Comparison of ENCODE assay signal across 8 cellular contexts in the genomic region with DNA sequence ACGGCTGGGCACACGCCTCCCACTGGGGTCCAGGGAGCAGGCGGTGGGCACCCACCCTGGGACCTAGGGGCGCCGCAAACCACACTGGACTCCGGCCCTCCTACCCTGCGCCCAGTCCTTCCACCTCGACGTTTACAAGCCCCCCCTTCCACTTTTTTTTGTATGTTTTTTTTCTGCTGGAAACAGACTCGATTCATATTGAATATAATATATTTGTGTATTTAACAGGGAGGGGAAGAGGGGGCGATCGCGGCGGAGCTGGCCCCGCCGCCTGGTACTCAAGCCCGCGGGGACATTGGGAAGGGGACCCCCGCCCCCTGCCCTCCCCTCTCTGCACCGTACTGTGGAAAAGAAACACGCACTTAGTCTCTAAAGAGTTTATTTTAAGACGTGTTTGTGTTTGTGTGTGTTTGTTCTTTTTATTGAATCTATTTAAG. TPM values are rescaled to one million over a fixed set of nuclear protein-coding genes. Genes with fewer than 3 reads are reported as not detected.
A peak's percentile ranks its signal among the peaks of the same experiment; 100 is the strongest.
DNase-seq lines count a peak whose midpoint lies in the region; ATAC-seq, FAIRE-seq and TF ChIP-seq lines count a peak whose summit lies in the region.

No MANE protein-coding gene starts in this region.

- H3K4me1 ChIP-seq in mesenchymal stem cell (ENCODE audit: control insufficient read depth, insufficient read depth, low read depth, low read length) = peaks cover 38% of the 10 kb centered on the region
- H3K4me1 ChIP-seq in aorta (ENCODE audit: control insufficient read depth in 1 of 2, insufficient read depth in 2 of 2, low read length in 2 of 2) = no peaks in the 10 kb centered on the region

- no peak overlapping the region for H2AFZ ChIP-seq in mesenchymal stem cell (ENCODE audit: low read depth, low read length)

- peak overlapping the region in 1 of 2 experiments; percentile 45 for H2BK12ac ChIP-seq in mesenchymal stem cell (ENCODE audit: low read length in 2 of 2)

- intact Hi-C loops in aorta (cut with DNase I) = loop anchor here (5.0 to 10.0 kb wide), 3 partner anchors 359 to 1256 kb away; a partner anchor contains a TSS

- no peak for TF ChIP-seq CTCF in astrocyte of the spinal cord (IDR thresholded peaks at IDR 0.05; ENCODE audit: low read depth, low read length)

- H3K23ac ChIP-seq in mesenchymal stem cell (ENCODE audit: low read length in 2 of 2) = peak overlapping the region in 1 of 2 experiments; percentile 98

- no peaks in the 10 kb centered on the region for H3K9me3 ChIP-seq in mesenchymal stem cell (ENCODE audit: control insufficient read depth, low read length)
- H3K9me3 ChIP-seq in aorta (ENCODE audit: control insufficient read depth, low read length) = no peaks in the 10 kb centered on the region

- H2BK15ac ChIP-seq in mesenchymal stem cell (ENCODE audit: low read depth, poor library complexity, severe bottlenecking) = no peak overlapping the region

- ATAC-seq in aorta (ENCODE audit: low FRiP score) = no peak

- H2AK5ac ChIP-seq in mesenchymal stem cell (ENCODE audit: low read length, severe bottlenecking) = peak overlapping the region; percentile 26

- H2BK5ac ChIP-seq in mesenchymal stem cell (ENCODE audit: low read depth, low read length, poor library complexity, severe bottlenecking) = peak overlapping the region; percentile 93

- in situ Hi-C loops in astrocyte of the spinal cord (cut with HindIII; ENCODE audit: low sequenced_read_pairs) = no loop called here

- peak overlapping the region; percentile 30 for H4K91ac ChIP-seq in mesenchymal stem cell (ENCODE audit: low read length)

- peak; percentile 27 for DNase-seq in stimulated activated CD4-positive, alpha-beta T cell treated with anti-CD3 and anti-CD28 coated beads, Interleukin-15, amount 100 ng/mL, for 24 hours
- no peak for DNase-seq in stimulated activated CD4-positive, alpha-beta T cell treated with anti-CD3 and anti-CD28 coated beads, Interleukin-4, amount 100 ng/mL, for 4 hours
- no peak for DNase-seq in astrocyte of the spinal cord (ENCODE audit: low read depth, low spot score)
- no peak for DNase-seq in mesenchymal stem cell
- no peak for DNase-seq in aorta
- no peak for DNase-seq in HTR-8/SVneo (ENCODE audit: insufficient read length, low spot score)
- DNase-seq in NCI-H2029 treated with DMSO at 0.1 percent for 48 hours (lab: John Stamatoyannopoulos, UW) = no peak
- no peak for DNase-seq in HK-2 (ENCODE audit: unreplicated experiment)

- H3K36me3 ChIP-seq in mesenchymal stem cell (ENCODE audit: control insufficient read depth in 1 of 2, insufficient read depth in 2 of 2, low read depth in 1 of 2, low read length in 2 of 2) = peaks cover 0 to 10% of the 10 kb centered on the region in 2 experiments
- H3K36me3 ChIP-seq in aorta (ENCODE audit: control insufficient read depth in 1 of 2, insufficient read depth in 2 of 2, low read length in 1 of 2) = no peaks in the 10 kb centered on the region

- FAIRE-seq in HTR-8/SVneo (lab: Jason Lieb, UNC) = no peak

- peak overlapping the region in 1 of 2 experiments; percentile 75 for H3K4ac ChIP-seq in mesenchymal stem cell (ENCODE audit: low read depth in 1 of 2, low read length in 2 of 2)

- H3K27me3 ChIP-seq in mesenchymal stem cell (ENCODE audit: control insufficient read depth in 1 of 2, insufficient read depth in 1 of 2, low read length in 2 of 2) (no peaks in the 10 kb centered on the region), aorta (ENCODE audit: control insufficient read depth in 1 of 2, insufficient read depth in 2 of 2, low read length in 1 of 2) (peaks cover 0 to 4% of the 10 kb centered on the region in 2 donors)

- H3K9ac ChIP-seq in mesenchymal stem cell (ENCODE audit: low read length) = peak overlapping the region; percentile 99

- peak overlapping the region; percentile 8 for H2BK120ac ChIP-seq in mesenchymal stem cell (ENCODE audit: low read depth, low read length)

- peak overlapping the region; percentile 16 for H4K8ac ChIP-seq in mesenchymal stem cell (ENCODE audit: low read length)

- H3K4me3 ChIP-seq in astrocyte of the spinal cord (ENCODE audit: low read depth, low read length) (peak overlapping the region; percentile 99), mesenchymal stem cell (ENCODE audit: insufficient read depth in 1 of 2, low read depth in 1 of 2, low read length in 2 of 2) (peak overlapping the region; percentile 86 to 99), aorta (ENCODE audit: low read length in 2 of 2) (peak overlapping the region; percentile 70 to 73)

- peak overlapping the region; percentile 9 to 100 for H3K14ac ChIP-seq in mesenchymal stem cell (ENCODE audit: low read length in 2 of 2)

- 0% methylated on average over 11 of the region's 22 CpGs for WGBS in mesenchymal stem cell
- WGBS in aorta, 2 donors = 0 to 1% methylated on average over 21 to 22 of the region's 22 CpGs

- H3K27ac ChIP-seq in mesenchymal stem cell (ENCODE audit: low read length, poor library complexity, severe bottlenecking) (peak overlapping the region; percentile 83), aorta (ENCODE audit: low read depth in 1 of 2, low read length in 2 of 2) (peak overlapping the region; percentile 64 to 86)

- peak overlapping the region; percentile 95 for H3K4me2 ChIP-seq in mesenchymal stem cell (ENCODE audit: low read length, poor library complexity, severe bottlenecking)

- no peaks in the 10 kb centered on the region for H3K79me1 ChIP-seq in mesenchymal stem cell (replicated peaks; ENCODE audit: low read length, poor library complexity, severe bottlenecking)

- H3K18ac ChIP-seq in mesenchymal stem cell (ENCODE audit: low read depth in 1 of 2, low read length in 2 of 2) = peak overlapping the region; percentile 97 to 99

RNA-seq across cellular contexts. Expression of a gene that starts 1.6 kb away (rescaled TPM):
- polyA plus RNA-seq in mesenchymal stem cell (2013, experiment 1 of 2) = 273 TPM
- polyA plus RNA-seq in mesenchymal stem cell (2013, experiment 2 of 2) = 264 TPM
- 100 to 1,000 TPM; 250 to 609 TPM for total RNA-seq in aorta
- polyA plus RNA-seq in aorta = 100 to 1,000 TPM in 1 of 2 donors, 10 to 100 TPM in 1; 97.0 to 623 TPM

RNA-seq across cellular contexts. Expression of a gene that starts 8.7 kb away (rescaled TPM):
- polyA plus RNA-seq in mesenchymal stem cell (2013, experiment 1 of 2) = 139 TPM
- 142 TPM for polyA plus RNA-seq in mesenchymal stem cell (2013, experiment 2 of 2)
- total RNA-seq in aorta = 100 to 1,000 TPM in 1 of 2 donors, 10 to 100 TPM in 1; 90.5 to 118 TPM
- polyA plus RNA-seq in aorta = 100 to 1,000 TPM; 151 to 202 TPM

RNA-seq across cellular contexts. Expression of a gene that starts 9.0 kb away (rescaled TPM):
- 4.3 TPM for polyA plus RNA-seq in mesenchymal stem cell (2013, experiment 1 of 2)
- polyA plus RNA-seq in mesenchymal stem cell (2013, experiment 2 of 2) = 4.1 TPM
- 1 to 10 TPM in 1 of 2 donors, not detected in 1; 1.2 TPM for total RNA-seq in aorta
- polyA plus RNA-seq in aorta = 1 to 10 TPM in 1 of 2 donors, not detected in 1; 2.5 TPM

RNA-seq across cellular contexts. Expression of a gene that starts 13.5 kb away (rescaled TPM):
- 2.8 TPM for polyA plus RNA-seq in mesenchymal stem cell (2013, experiment 1 of 2)
- polyA plus RNA-seq in mesenchymal stem cell (2013, experiment 2 of 2) = 2.9 TPM
- 1 to 10 TPM; 2.9 to 7.2 TPM for total RNA-seq in aorta
- polyA plus RNA-seq in aorta = 1 to 10 TPM; 1.6 to 3.3 TPM

RNA-seq across cellular contexts. Expression of a gene that starts 17.5 kb away (rescaled TPM):
- 10.8 TPM for polyA plus RNA-seq in mesenchymal stem cell (2013, experiment 1 of 2)
- polyA plus RNA-seq in mesenchymal stem cell (2013, experiment 2 of 2) = 10.4 TPM
- 10 to 100 TPM; 28.5 to 45.5 TPM for total RNA-seq in aorta
- polyA plus RNA-seq in aorta = 10 to 100 TPM; 14.4 to 92.5 TPM
